Comparison of ENCODE assay signal across 22 cellular contexts in genomic region chr3:151818361-151818760, GRCh38. TPM values are rescaled to one million over a fixed set of nuclear protein-coding genes. Genes with fewer than 3 reads are reported as not detected.
DNase-seq lines count a peak whose midpoint lies in the region; ATAC-seq, FAIRE-seq and TF ChIP-seq lines count a peak whose summit lies in the region.
"Had no signal": no experiment of that assay in that cellular context is flagged by ENCODE, and none has a peak within 500 bp of the region (broad histone marks: within the 10 kb centered on the region; RNA-seq: fewer than 3 reads in every experiment).

No MANE protein-coding gene starts in this region.

- POLR2A ChIA-PET in Caco-2 (lab: Charles Lee) (no interaction called here), H1 (lab: Charles Lee; ENCODE audit: partially characterized antibody) (no interaction called here)

- no peak overlapping the region for H3K4me2 ChIP-seq in H1 (ENCODE audit: insufficient read depth in 1 of 2, low read depth in 2 of 2, low read length in 2 of 2)
- H3K4me2 ChIP-seq: KMS-11 had no signal

- H3K4me1 ChIP-seq in Caco-2 (peaks cover 53% of the 10 kb centered on the region), H1 (replicated peaks in 1 of 4; ENCODE audit: control insufficient read depth in 3 of 4, insufficient read depth in 4 of 4, low read length in 3 of 4) (no peaks in the 10 kb centered on the region)

- intact Hi-C loops in Caco-2 (cut with micrococcal nuclease; ENCODE audit: unreplicated experiment) = no loop called here

- H3K27me3 ChIP-seq in Caco-2 (replicated peaks; ENCODE audit: control insufficient read depth, insufficient read depth, low read length) = no peaks in the 10 kb centered on the region
- no peaks in the 10 kb centered on the region for H3K27me3 ChIP-seq in H1 (replicated peaks in 1 of 4; ENCODE audit: control insufficient read depth in 3 of 4, extremely low read depth in 1 of 4, insufficient read depth in 3 of 4, low read length in 3 of 4)

- H3K9me3 Mint-ChIP-seq in Caco-2 (ENCODE audit: unreplicated experiment) (no peaks in the 10 kb centered on the region), nephron progenitor cell (no peaks in the 10 kb centered on the region)

- H3K27ac ChIP-seq in H1 (ENCODE audit: low read depth, low read length) = no peak overlapping the region
- H3K27ac ChIP-seq: KMS-11 had no signal

- H2AFZ ChIP-seq in H1 (ENCODE audit: low read length) = no peak overlapping the region

- H3K79me1 ChIP-seq in H1 (ENCODE audit: low read depth, low read length) = no peaks in the 10 kb centered on the region

- H2BK20ac ChIP-seq in H1 (ENCODE audit: low read length) = no peak overlapping the region

- no peak for DNase-seq in Caco-2
- DNase-seq in HT-29 (ENCODE audit: low spot score) = peak; percentile 29
- DNase-seq in H1 (ENCODE audit: low read depth in 1 of 2, low spot score in 2 of 2) = no peak
- DNase-seq in nephron progenitor cell = no peak
- DNase-seq in stimulated activated naive CD4-positive, alpha-beta T cell treated with Interleukin-2 at 50 U/mL for 16 hours (lab: John Stamatoyannopoulos, UW) = no peak
- DNase-seq in activated CD4-positive, alpha-beta T cell treated with anti-CD3 and anti-CD28 coated beads, Interleukin-2, amount 50 U/mL, for 1 hour = no peak
- DNase-seq: DMS79 treated with DMSO at 0.1 percent for 48 hours, GOT3, IMR-90, NCI-H1105, NCI-H2029 treated with DMSO at 0.1 percent for 48 hours, NCI-H2171, NCI-H345, NCI-H524, NCI-H774 had no signal

- no peak overlapping the region for H2BK5ac ChIP-seq in H1 (ENCODE audit: low read depth, low read length)

- no TSS peak for BruUV-seq in Caco-2 (replicated peaks; lab: Mats Ljungman, UMichigan)

- TF ChIP-seq EP300 in H1 (IDR thresholded peaks at IDR 0.05; ENCODE audit: borderline replicate concordance in 1 of 2, low read depth in 2 of 2, low read length in 2 of 2) = no peak

- H3K9ac ChIP-seq in H1 (replicated peaks in 1 of 4; ENCODE audit: extremely low read depth in 1 of 4, low read depth in 3 of 4, low read length in 3 of 4) = no peak overlapping the region
- H3K9ac ChIP-seq: KMS-11 had no signal

- no peaks in the 10 kb centered on the region for H3K9me3 ChIP-seq in Caco-2
- H3K9me3 ChIP-seq in H1 (ENCODE audit: insufficient read depth in 2 of 2, low read depth in 1 of 2, low read length in 1 of 2) = no peaks in the 10 kb centered on the region

- H3K56ac ChIP-seq in H1 (replicated peaks; ENCODE audit: insufficient read length, low read depth, low read length) = no peak overlapping the region

- CTCF ChIA-PET in Caco-2 (lab: Charles Lee) (no interaction called here), H1 (lab: Charles Lee; ENCODE audit: partially characterized antibody) (no interaction called here)

- H4K91ac ChIP-seq in H1 (replicated peaks; ENCODE audit: insufficient read length, low read length) = no peak overlapping the region

- no peak overlapping the region for H4K8ac ChIP-seq in H1 (ENCODE audit: extremely low read depth, insufficient read depth, low read length)

- H2BK120ac ChIP-seq in H1 (replicated peaks; ENCODE audit: low read depth, low read length) = no peak overlapping the region

- H3K23me2 ChIP-seq in H1 (ENCODE audit: low read depth, low read length) = 0 out of 2 replicates have a peak, but pooled peaks cover 2% of the 10 kb centered on the region

- peak; percentile 28 to 40; a peak in 3 of 4 replicates for TF ChIP-seq RAD21 in H1 (IDR thresholded peaks at IDR 0.05 in 1 of 2, conservative IDR thresholded peaks at IDR 0.05 in 1 of 2; ENCODE audit: low read depth in 2 of 2, low read length in 2 of 2)

- TF ChIP-seq CTCF in Caco-2 (IDR thresholded peaks at IDR 0.05; ENCODE audit: insufficient read depth in 1 of 2, low read depth in 1 of 2, low read length in 1 of 2, severe bottlenecking in 1 of 2, unreplicated experiment in 1 of 2) (no peak), H1 (IDR thresholded peaks at IDR 0.05; ENCODE audit: control extremely low read depth in 1 of 3, insufficient read depth in 1 of 3, low read depth in 1 of 3, low read length in 3 of 3) (no peak), nephron progenitor cell (IDR thresholded peaks at IDR 0.05) (no peak)

- no peak overlapping the region for H2BK15ac ChIP-seq in H1 (ENCODE audit: low read length)

- H3K14ac ChIP-seq in H1 (ENCODE audit: insufficient read length) = no peak overlapping the region

- no peak overlapping the region for H3K4me3 ChIP-seq in Caco-2 (ENCODE audit: low read depth, low read length)
- H3K4me3 ChIP-seq in H1 (ENCODE audit: extremely low read depth in 1 of 4, insufficient read depth in 2 of 4, low read depth in 3 of 4, low read length in 4 of 4) = no peak overlapping the region

- 87% methylated on average over 4 of the region's 4 CpGs; no CpG with 5 or more reads in 1 of the 2 experiments for WGBS in H1 (ENCODE audit: extremely low coverage in 1 of 2, insufficient coverage in 1 of 2, insufficient read length in 1 of 2, insufficient replicate concordance in 2 of 2, low coverage in 1 of 2, low lambda C conversion rate in 2 of 2, missing lambda C conversion rate in 1 of 2), 2 experiments

- H4K5ac ChIP-seq in H1 (ENCODE audit: insufficient read length, low read depth, low read length) = no peak overlapping the region

- H3K4ac ChIP-seq in H1 (replicated peaks; ENCODE audit: insufficient read length, low read depth, low read length) = no peak overlapping the region

- no peaks in the 10 kb centered on the region for H3K79me2 ChIP-seq in H1 (ENCODE audit: control insufficient read depth in 1 of 2, insufficient read depth in 2 of 2, low read length in 2 of 2)

- no peaks in the 10 kb centered on the region for H3K36me3 Mint-ChIP-seq in Caco-2 (ENCODE audit: insufficient read depth, unreplicated experiment)
- no peaks in the 10 kb centered on the region for H3K36me3 Mint-ChIP-seq in nephron progenitor cell (ENCODE audit: low read depth)
- H3K36me3 Mint-ChIP-seq: CD14-positive monocyte had no signal

- no peak for FAIRE-seq in H1 (lab: Jason Lieb, UNC)
- FAIRE-seq: A204.1, HTR-8/SVneo had no signal

- H3K23ac ChIP-seq in H1 (ENCODE audit: insufficient read length) = no peak overlapping the region

- no peaks in the 10 kb centered on the region for H4K20me1 ChIP-seq in H1 (replicated peaks in 1 of 2; ENCODE audit: control insufficient read depth in 1 of 2, insufficient read depth in 2 of 2, low read length in 2 of 2)

- H3K27me3 Mint-ChIP-seq in Caco-2 (ENCODE audit: insufficient read depth, unreplicated experiment) (no peaks in the 10 kb centered on the region), nephron progenitor cell (ENCODE audit: low read depth, poor library complexity) (peaks cover 3% of the 10 kb centered on the region)

- H3K27ac Mint-ChIP-seq in Caco-2 (ENCODE audit: unreplicated experiment) (peak overlapping the region; percentile 21), nephron progenitor cell (peak overlapping the region; percentile 23)
- H3K27ac Mint-ChIP-seq: CD14-positive monocyte had no signal

- H3K36me3 ChIP-seq in Caco-2 (ENCODE audit: control insufficient read depth, insufficient read depth, low read length) (no peaks in the 10 kb centered on the region), H1 (ENCODE audit: control insufficient read depth in 2 of 4, insufficient read depth in 4 of 4, low read length in 3 of 4) (no peaks in the 10 kb centered on the region; a peak in 1 of 8 replicates)

- ATAC-seq in GM19397 (IDR thresholded peaks at IDR 0.05; ENCODE audit: unreplicated experiment) = no peak
- ATAC-seq: Right ventricle myocardium inferior had no signal

- H2BK12ac ChIP-seq in H1 (ENCODE audit: low read depth, low read length) = no peak overlapping the region

- H3K4me1 Mint-ChIP-seq in Caco-2 (ENCODE audit: low read depth, unreplicated experiment) (peaks cover 35% of the 10 kb centered on the region), nephron progenitor cell (peaks cover 18% of the 10 kb centered on the region)
- H3K4me1 Mint-ChIP-seq: CD14-positive monocyte had no signal

- no peak overlapping the region for H2AK5ac ChIP-seq in H1 (ENCODE audit: low read depth, low read length)

- H3K18ac ChIP-seq in H1 (ENCODE audit: extremely low read depth, low read length) = no peak overlapping the region

- H3K4me3 Mint-ChIP-seq in Caco-2 (ENCODE audit: unreplicated experiment) = peak overlapping the region; percentile 28
- H3K4me3 Mint-ChIP-seq in nephron progenitor cell = no peak overlapping the region
- H3K4me3 Mint-ChIP-seq: CD14-positive monocyte had no signal

- TF ChIP-seq POLR2A in H1 (IDR thresholded peaks at IDR 0.05; ENCODE audit: control extremely low read depth in 1 of 2, low read depth in 2 of 2, low read length in 2 of 2) = no peak

TF ChIP-seq in H1, 55 proteins besides CTCF, POLR2A, EP300 and RAD21 (continues in another document):
- TF ChIP-seq YY1 (IDR thresholded peaks at IDR 0.05; ENCODE audit: low read depth, low read length) (no peak), TBP (IDR thresholded peaks at IDR 0.05; ENCODE audit: low read depth, low read length) (no peak), SP1 (IDR thresholded peaks at IDR 0.05; ENCODE audit: low read depth, low read length) (no peak), KDM1A (IDR thresholded peaks at IDR 0.05; ENCODE audit: borderline replicate concordance, low read length) (no peak), POLR2AphosphoS5 (IDR thresholded peaks at IDR 0.05; ENCODE audit: low read depth, low read length) (no peak), CREB1 (IDR thresholded peaks at IDR 0.05) (no peak)

RNA-seq across cellular contexts. Expression of gene AADAC, which starts 4.4 kb away (rescaled TPM):
- 0.57 and 1.1 TPM in 2 replicates for total RNA-seq in Caco-2 (2022)
- 0.08 and 3.8 TPM in 2 replicates for total RNA-seq in HT-29 (2014; rRNA removed; shearing (Covaris generic))
- not detected in 2 replicates for total RNA-seq in H1 (2021; fragmentation: NEBNext Ultra II Directional; extraction: Animal tissue kit (Norgen Biotek cat#: 25700))
- polyA plus RNA-seq in H1 (2011; rRNA removed) = not detected in 2 replicates
- not detected for polyA plus RNA-seq in H1 (2011; cell fraction: cytosol; rRNA removed)
- not detected for polyA plus RNA-seq in H1 (2011; cell fraction: nucleus; rRNA removed)
- not detected in 4 replicates for polyA plus RNA-seq in H1 (2012, experiment 1 of 2)
- not detected for polyA plus RNA-seq in H1 (2012, experiment 2 of 2)
- not detected for polyA plus RNA-seq in H1 (2013, experiment 1 of 2)
- polyA plus RNA-seq in H1 (2013, experiment 2 of 2) = not detected
- polyA minus RNA-seq in H1 (2011; rRNA and poly(A)+ RNA removed) = not detected in 2 replicates
- polyA minus RNA-seq in H1 (2011; cell fraction: cytosol; rRNA and poly(A)+ RNA removed) = not detected
- not detected for polyA minus RNA-seq in H1 (2011; cell fraction: nucleus; rRNA and poly(A)+ RNA removed)
- total RNA-seq: IMR-90, OCI-LY7, Right ventricle myocardium inferior had no signal
- polyA plus RNA-seq: CD14-positive monocyte, IMR-90 had no signal

RNA-seq across cellular contexts. Expression of gene SUCNR1, which starts 55.1 kb away (rescaled TPM):
- not detected in 2 replicates for total RNA-seq in Caco-2 (2022)
- 0.05 and 0.08 TPM in 2 replicates for total RNA-seq in HT-29 (2014; rRNA removed; shearing (Covaris generic))
- total RNA-seq in H1 (2021; fragmentation: NEBNext Ultra II Directional; extraction: Animal tissue kit (Norgen Biotek cat#: 25700)) = not detected in 2 replicates
- polyA plus RNA-seq in H1 (2011; rRNA removed) = not detected in 2 replicates
- polyA plus RNA-seq in H1 (2011; cell fraction: cytosol; rRNA removed) = not detected
- not detected for polyA plus RNA-seq in H1 (2011; cell fraction: nucleus; rRNA removed)
- not detected in 4 replicates for polyA plus RNA-seq in H1 (2012, experiment 1 of 2)
- not detected for polyA plus RNA-seq in H1 (2012, experiment 2 of 2)
- polyA plus RNA-seq in H1 (2013, experiment 1 of 2) = under 0.01 TPM
- polyA plus RNA-seq in H1 (2013, experiment 2 of 2) = not detected
- polyA minus RNA-seq in H1 (2011; rRNA and poly(A)+ RNA removed) = not detected in 2 replicates
- not detected for polyA minus RNA-seq in H1 (2011; cell fraction: cytosol; rRNA and poly(A)+ RNA removed)
- polyA minus RNA-seq in H1 (2011; cell fraction: nucleus; rRNA and poly(A)+ RNA removed) = not detected
- total RNA-seq: IMR-90, OCI-LY7 had no signal
- polyA plus RNA-seq: IMR-90 had no signal
